In the genomic region with DNA sequence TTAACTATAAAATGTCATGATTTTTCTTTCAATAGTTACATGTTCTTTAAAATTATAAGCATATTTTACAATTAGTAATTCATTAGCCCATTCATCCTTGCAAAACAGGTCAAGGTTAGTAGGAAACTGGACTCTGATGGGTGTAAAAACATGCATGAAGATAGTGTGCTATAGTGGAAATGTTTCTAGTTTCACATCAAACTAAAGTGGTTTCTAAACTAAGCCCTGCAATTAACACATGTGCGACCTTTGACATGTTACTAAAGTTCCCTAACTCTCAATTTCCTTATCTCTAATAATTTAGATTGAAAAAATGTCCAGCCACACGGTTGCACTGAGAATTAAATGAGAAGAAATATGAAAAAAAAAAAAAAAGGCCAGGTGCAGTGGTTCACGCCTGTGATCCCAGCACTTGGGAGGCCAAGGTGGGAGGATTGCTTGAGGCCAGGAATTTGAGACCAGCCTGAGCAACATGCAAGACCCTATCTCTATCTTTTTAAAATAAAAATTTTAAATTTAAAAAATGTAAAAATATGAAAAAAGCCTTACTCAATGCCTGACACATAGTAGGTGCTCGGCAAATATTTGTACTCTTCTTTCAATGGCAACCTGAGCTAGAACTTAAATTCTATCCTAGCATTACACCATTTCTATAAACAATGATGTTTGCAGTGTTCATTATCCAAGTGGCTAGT, we compare ENCODE assay signal across 24 cellular contexts. TPM values are rescaled to one million over a fixed set of nuclear protein-coding genes. Genes with fewer than 3 reads are reported as not detected.
"Had no signal": no experiment of that assay in that cellular context is flagged by ENCODE, and none has a peak within 500 bp of the region (broad histone marks: within the 10 kb centered on the region; RNA-seq: fewer than 3 reads in every experiment).

No MANE protein-coding gene starts in this region.

- H3K9me3 Mint-ChIP-seq: activated CD4-positive, alpha-beta memory T cell treated with anti-CD3 and anti-CD28 coated beads for 36 hours; activated CD4-positive, alpha-beta T cell treated with anti-CD3 and anti-CD28 coated beads, Interleukin-2, amount 10 ng/mL, durations not matched to agents 7 days and 5 days; activated naive CD8-positive, alpha-beta T cell treated with anti-CD3 and anti-CD28 coated beads, Interleukin-2, amount 50 U/mL, for 24 hours; activated T-cell treated with anti-CD3 and anti-CD28 coated beads, Interleukin-2, amount 50 U/mL, for 4 hours had no signal

- H3K27me3 ChIP-seq: Peyer's patch had no signal

- H3K9me3 ChIP-seq: Peyer's patch had no signal

- H3K4me3 Mint-ChIP-seq: activated CD4-positive, alpha-beta memory T cell treated with anti-CD3 and anti-CD28 coated beads for 36 hours; activated CD4-positive, alpha-beta T cell treated with anti-CD3 and anti-CD28 coated beads, Interleukin-2, amount 10 ng/mL, durations not matched to agents 7 days and 5 days; activated naive CD8-positive, alpha-beta T cell treated with anti-CD3 and anti-CD28 coated beads, Interleukin-2, amount 50 U/mL, for 24 hours; activated T-cell treated with anti-CD3 and anti-CD28 coated beads, Interleukin-2, amount 50 U/mL, for 4 hours; brain; central memory CD8-positive, alpha-beta T cell had no signal

- H3K27ac Mint-ChIP-seq: activated CD4-positive, alpha-beta memory T cell treated with anti-CD3 and anti-CD28 coated beads for 36 hours; activated CD4-positive, alpha-beta T cell treated with anti-CD3 and anti-CD28 coated beads, Interleukin-2, amount 10 ng/mL, durations not matched to agents 7 days and 5 days; activated naive CD4-positive, alpha-beta T cell treated with anti-CD3 and anti-CD28 coated beads, Interleukin-2, amount 50 U/mL, for 72 hours; activated naive CD8-positive, alpha-beta T cell treated with anti-CD3 and anti-CD28 coated beads, Interleukin-2, amount 50 U/mL, for 24 hours; brain had no signal

- ATAC-seq: activated naive CD4-positive, alpha-beta T cell treated with anti-CD3 and anti-CD28 coated beads, Interleukin-2, amount 50 U/mL, for 72 hours; activated naive CD8-positive, alpha-beta T cell treated with anti-CD3 and anti-CD28 coated beads, Interleukin-2, amount 50 U/mL, for 24 hours; activated T-cell treated with anti-CD3 and anti-CD28 coated beads, Interleukin-2, amount 50 U/mL, for 4 hours had no signal

- H3K36me3 ChIP-seq: Peyer's patch had no signal

- H3K4me3 ChIP-seq: Peyer's patch had no signal

- DNase-seq: activated CD4-positive, alpha-beta memory T cell treated with anti-CD3 and anti-CD28 coated beads for 36 hours; activated CD4-positive, alpha-beta T cell treated with anti-CD3 and anti-CD28 coated beads, Interleukin-2, amount 10 ng/mL, durations not matched to agents 7 days and 5 days; activated CD4-positive, CD25-positive, alpha-beta regulatory T cell; activated CD8-positive, alpha-beta memory T cell treated with anti-CD3 and anti-CD28 coated beads for 24 hours; activated effector memory CD4-positive, alpha-beta T cell treated with anti-CD3 and anti-CD28 coated beads, Interleukin-2, amount 50 U/mL, for 16 hours; activated naive CD4-positive, alpha-beta T cell treated with Interleukin-2 at 50 U/mL for 16 hours; activated naive CD8-positive, alpha-beta T cell treated with anti-CD3 and anti-CD28 coated beads, Interleukin-2, amount 50 U/mL, for 24 hours; activated T-cell treated with anti-CD3 and anti-CD28 coated beads, Interleukin-2, amount 50 U/mL, for 4 hours; amygdala; Karpas-422; NCI-H1105 treated with DMSO at 0.1 percent for 48 hours; NCI-H1436 treated with DMSO at 0.1 percent for 48 hours; NCI-H187; NCI-H2081 treated with DMSO at 0.1 percent for 48 hours; NCI-H446; NCI-H524; Peyer's patch; SHP77 treated with DMSO at 0.1 percent for 48 hours; T-helper 1 cell had no signal

- H3K4me1 Mint-ChIP-seq: activated CD4-positive, alpha-beta T cell treated with anti-CD3 and anti-CD28 coated beads, Interleukin-2, amount 10 ng/mL, durations not matched to agents 7 days and 5 days; activated naive CD8-positive, alpha-beta T cell treated with anti-CD3 and anti-CD28 coated beads, Interleukin-2, amount 50 U/mL, for 24 hours; central memory CD8-positive, alpha-beta T cell had no signal

- H3K27me3 Mint-ChIP-seq: activated CD4-positive, alpha-beta memory T cell treated with anti-CD3 and anti-CD28 coated beads for 36 hours; activated CD4-positive, alpha-beta T cell treated with anti-CD3 and anti-CD28 coated beads, Interleukin-2, amount 10 ng/mL, durations not matched to agents 7 days and 5 days; activated naive CD8-positive, alpha-beta T cell treated with anti-CD3 and anti-CD28 coated beads, Interleukin-2, amount 50 U/mL, for 24 hours; brain had no signal

- H3K27ac ChIP-seq: Peyer's patch, VCaP had no signal

- H3K36me3 Mint-ChIP-seq: activated CD4-positive, alpha-beta memory T cell treated with anti-CD3 and anti-CD28 coated beads for 36 hours; activated naive CD4-positive, alpha-beta T cell treated with anti-CD3 and anti-CD28 coated beads, Interleukin-2, amount 50 U/mL, for 72 hours; brain had no signal

- H3K4me1 ChIP-seq: Peyer's patch had no signal

RNA-seq across cellular contexts. Expression of gene PALMD, which starts 44.1 kb away (rescaled TPM):
- total RNA-seq: activated CD4-positive, alpha-beta memory T cell treated with anti-CD3 and anti-CD28 coated beads for 36 hours; activated CD4-positive, alpha-beta T cell treated with anti-CD3 and anti-CD28 coated beads, Interleukin-2, amount 10 ng/mL, durations not matched to agents 7 days and 5 days; activated naive CD4-positive, alpha-beta T cell treated with anti-CD3 and anti-CD28 coated beads, Interleukin-2, amount 50 U/mL, for 72 hours; activated T-cell treated with anti-CD3 and anti-CD28 coated beads, Interleukin-2, amount 50 U/mL, for 4 hours; T-helper 2 cell treated with Interferon-gamma antibody and Interleukin-4, amounts not matched to agents 100 ng/mL and 5 ng/mL, for 36 hours had no signal
